33 cellular contexts compared by ENCODE assay signal in the genomic region with DNA sequence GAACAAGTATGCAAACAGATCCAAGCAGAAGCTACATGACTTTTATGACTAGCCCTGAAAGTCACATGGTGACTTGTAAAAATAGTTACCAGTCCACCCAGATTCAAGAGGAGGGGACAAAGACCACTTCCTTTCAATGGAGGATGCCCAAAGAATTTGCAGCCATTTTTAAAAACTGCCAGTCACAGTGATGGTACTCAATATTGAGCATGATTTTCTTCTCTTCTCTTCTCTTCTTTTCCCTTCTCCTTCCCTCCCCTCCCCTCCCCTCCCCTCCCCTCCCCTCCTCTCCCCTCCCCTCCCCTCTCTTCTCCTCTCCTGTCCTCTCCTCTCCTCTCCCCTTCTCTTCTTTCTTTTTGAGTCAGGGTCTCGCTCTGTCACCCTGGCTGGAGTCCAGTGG.
"Had no signal": no experiment of that assay in that cellular context is flagged by ENCODE, and none has a peak within 500 bp of the region (broad histone marks: within the 10 kb centered on the region; RNA-seq: fewer than 3 reads in every experiment).

No MANE protein-coding gene starts in this region.

- DNase-seq: activated effector memory CD4-positive, alpha-beta T cell treated with anti-CD3 and anti-CD28 coated beads, Interleukin-2, amount 50 U/mL, for 16 hours; activated effector memory CD4-positive, alpha-beta T cell treated with Interleukin-2 at 50 U/mL for 16 hours; activated gamma-delta T cell; activated gamma-delta T cell treated with Interleukin-2 at 50 U/mL for 16 hours; activated naive CD4-positive, alpha-beta T cell; activated naive CD4-positive, alpha-beta T cell treated with anti-CD3 and anti-CD28 coated beads for 36 hours; activated naive CD4-positive, alpha-beta T cell treated with anti-CD3 and anti-CD28 coated beads, Interleukin-2, amount 10 ng/mL, durations not matched to agents 7 days and 5 days; activated naive CD4-positive, alpha-beta T cell treated with anti-CD3 and anti-CD28 coated beads, Interleukin-2, amount 50 U/mL, for 16 hours; activated naive CD4-positive, alpha-beta T cell treated with Interleukin-2 at 50 U/mL for 16 hours; activated naive CD8-positive, alpha-beta T cell treated with anti-CD3 and anti-CD28 coated beads for 36 hours; activated naive CD8-positive, alpha-beta T cell treated with anti-CD3 and anti-CD28 coated beads, Interleukin-2, amount 10 ng/mL, durations not matched to agents 7 days and 5 days; activated naive CD8-positive, alpha-beta T cell treated with anti-CD3 and anti-CD28 coated beads, Interleukin-2, amount 50 U/mL, for 24 hours; activated T-cell treated with anti-CD3 and anti-CD28 coated beads, Interleukin-2, amount 50 U/mL, for 1 hour; activated T-cell treated with anti-CD3 and anti-CD28 coated beads, Interleukin-2, amount 50 U/mL, for 24 hours; activated T-cell treated with anti-CD3 and anti-CD28 coated beads, Interleukin-2, amount 50 U/mL, for 4 hours; activated T-cell treated with anti-CD3 and anti-CD28 coated beads, Interleukin-2, amount 50 U/mL, for 48 hours; activated T-cell treated with anti-CD3 and anti-CD28 coated beads, Interleukin-2, amount 50 U/mL, for 72 hours; adrenal gland; amniotic stem cell; amygdala; anterior cingulate cortex; aorta; body of pancreas; brain microvascular endothelial cell; central memory CD4-positive, alpha-beta T cell; cerebellar nuclear complex had no signal

- H3K9me3 ChIP-seq: adrenal gland, ascending aorta, body of pancreas, breast epithelium had no signal

- H3K4me3 ChIP-seq: adrenal gland, ascending aorta, body of pancreas, breast epithelium, cardiac muscle cell had no signal

- H3K36me3 ChIP-seq: adrenal gland, ascending aorta, brain microvascular endothelial cell, breast epithelium, cardiac muscle cell had no signal

- ATAC-seq: activated naive CD4-positive, alpha-beta T cell treated with anti-CD3 and anti-CD28 coated beads, Interleukin-2, amount 50 U/mL, for 72 hours; activated naive CD8-positive, alpha-beta T cell treated with anti-CD3 and anti-CD28 coated beads, Interleukin-2, amount 50 U/mL, for 24 hours; activated T-cell treated with anti-CD3 and anti-CD28 coated beads, Interleukin-2, amount 50 U/mL, for 4 hours; activated T-cell treated with anti-CD3 and anti-CD28 coated beads, Interleukin-2, amount 50 U/mL, for 72 hours; activated T-helper 17 cell treated with anti-CD3 and anti-CD28 coated beads, Interleukin-2, amount 50 U/mL, for 72 hours; body of pancreas had no signal

- H3K27ac ChIP-seq: adrenal gland, ascending aorta, body of pancreas, brain microvascular endothelial cell, breast epithelium, cardiac muscle cell had no signal

- H3K27me3 ChIP-seq: ascending aorta, body of pancreas, brain microvascular endothelial cell, cardiac muscle cell had no signal

- H3K4me1 ChIP-seq: adrenal gland, ascending aorta, body of pancreas, breast epithelium had no signal

- FAIRE-seq: astrocyte, bronchial epithelial cell had no signal
